ENCODE assay signal across 8 cellular contexts in the genomic region with DNA sequence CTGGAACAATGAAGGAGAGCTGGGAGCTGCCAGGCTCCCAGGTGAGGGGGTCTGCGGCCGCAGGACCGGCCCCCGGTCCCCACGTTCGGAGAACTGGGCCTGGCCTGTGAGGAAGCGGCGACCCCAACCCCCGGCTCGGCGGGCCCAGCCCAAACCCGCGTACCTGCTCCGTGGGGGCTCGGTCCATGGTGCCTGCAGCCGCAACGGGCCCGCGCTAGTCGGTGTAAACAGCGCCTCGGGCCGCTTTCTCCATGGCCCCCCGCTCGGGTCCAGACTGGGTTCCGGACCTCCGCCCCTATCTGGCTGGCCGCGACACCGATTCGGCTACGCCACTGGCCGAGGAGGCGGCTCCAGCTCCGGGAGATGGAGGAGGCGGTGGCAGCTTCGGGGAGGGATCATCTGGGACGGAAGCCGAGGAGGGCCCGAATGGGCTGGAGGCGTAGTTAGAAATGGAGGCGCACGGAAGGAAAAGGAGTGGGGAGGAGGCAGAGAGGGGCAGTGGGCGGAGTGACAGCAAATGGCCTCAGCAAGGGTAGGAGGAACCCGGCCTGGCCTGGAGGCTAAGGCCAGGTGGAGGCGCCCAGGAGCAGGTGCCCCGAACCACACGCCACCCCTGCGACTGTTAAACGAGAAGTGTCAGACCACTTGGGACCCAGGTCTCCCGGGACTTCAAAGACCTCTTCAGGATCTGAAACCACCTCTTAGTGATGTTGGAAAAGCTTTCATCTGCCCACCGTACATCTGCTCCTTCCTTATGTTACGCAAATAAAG. TPM values are rescaled to one million over a fixed set of nuclear protein-coding genes. Genes with fewer than 3 reads are reported as not detected.
A peak's percentile ranks its signal among the peaks of the same experiment; 100 is the strongest.
DNase-seq lines count a peak whose midpoint lies in the region; ATAC-seq and TF ChIP-seq lines count a peak whose summit lies in the region.

A gene with protein sequence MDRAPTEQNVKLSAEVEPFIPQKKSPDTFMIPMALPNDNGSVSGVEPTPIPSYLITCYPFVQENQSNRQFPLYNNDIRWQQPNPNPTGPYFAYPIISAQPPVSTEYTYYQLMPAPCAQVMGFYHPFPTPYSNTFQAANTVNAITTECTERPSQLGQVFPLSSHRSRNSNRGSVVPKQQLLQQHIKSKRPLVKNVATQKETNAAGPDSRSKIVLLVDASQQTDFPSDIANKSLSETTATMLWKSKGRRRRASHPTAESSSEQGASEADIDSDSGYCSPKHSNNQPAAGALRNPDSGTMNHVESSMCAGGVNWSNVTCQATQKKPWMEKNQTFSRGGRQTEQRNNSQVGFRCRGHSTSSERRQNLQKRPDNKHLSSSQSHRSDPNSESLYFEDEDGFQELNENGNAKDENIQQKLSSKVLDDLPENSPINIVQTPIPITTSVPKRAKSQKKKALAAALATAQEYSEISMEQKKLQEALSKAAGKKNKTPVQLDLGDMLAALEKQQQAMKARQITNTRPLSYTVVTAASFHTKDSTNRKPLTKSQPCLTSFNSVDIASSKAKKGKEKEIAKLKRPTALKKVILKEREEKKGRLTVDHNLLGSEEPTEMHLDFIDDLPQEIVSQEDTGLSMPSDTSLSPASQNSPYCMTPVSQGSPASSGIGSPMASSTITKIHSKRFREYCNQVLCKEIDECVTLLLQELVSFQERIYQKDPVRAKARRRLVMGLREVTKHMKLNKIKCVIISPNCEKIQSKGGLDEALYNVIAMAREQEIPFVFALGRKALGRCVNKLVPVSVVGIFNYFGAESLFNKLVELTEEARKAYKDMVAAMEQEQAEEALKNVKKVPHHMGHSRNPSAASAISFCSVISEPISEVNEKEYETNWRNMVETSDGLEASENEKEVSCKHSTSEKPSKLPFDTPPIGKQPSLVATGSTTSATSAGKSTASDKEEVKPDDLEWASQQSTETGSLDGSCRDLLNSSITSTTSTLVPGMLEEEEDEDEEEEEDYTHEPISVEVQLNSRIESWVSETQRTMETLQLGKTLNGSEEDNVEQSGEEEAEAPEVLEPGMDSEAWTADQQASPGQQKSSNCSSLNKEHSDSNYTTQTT (minus strand): TSS at position 334 of the 771 bp plus-strand sequence. CDS start 147 bp downstream, at position 187.

- no peaks in the 10 kb centered on the region for H3K9me3 ChIP-seq in OCI-LY7 (ENCODE audit: low read length)
- H3K9me3 ChIP-seq in mucosa of descending colon, result no peaks in the 10 kb centered on the region

- BruUV-seq in OCI-LY7 (replicated peaks; lab: Mats Ljungman, UMichigan), result no TSS peak

- no peaks in the 10 kb centered on the region for H3K9me2 ChIP-seq in OCI-LY7 (ENCODE audit: insufficient read depth, low read length)

- H3K36me3 ChIP-seq in OCI-LY7 (ENCODE audit: insufficient read depth, low read length) (no peaks in the 10 kb centered on the region), mucosa of descending colon (ENCODE audit: low read depth) (no peaks in the 10 kb centered on the region)

- H4K20me1 ChIP-seq in OCI-LY7 (ENCODE audit: insufficient read depth, low read length), result peaks cover 15% of the 10 kb centered on the region; the same call in 1 of the 2 replicates

- peaks cover 46% of the 10 kb centered on the region for H3K79me2 ChIP-seq in OCI-LY7 (ENCODE audit: insufficient read depth, low read depth, low read length)

- POLR2A ChIA-PET in OCI-LY7 (lab: Charles Lee), result interaction anchor here (0.6 to 1.5 kb wide), 6 partner anchors 10 to 337 kb away, joined by 3 to 4 read pairs (median 3); partner anchors contain the start of gene COPS2

- H2AFZ ChIP-seq in OCI-LY7 (ENCODE audit: low read length), result peak within 1 kb of the TSS; percentile 90

- TF ChIP-seq CTCF in OCI-LY7 (conservative IDR thresholded peaks at IDR 0.05; ENCODE audit: low read length) (peak; percentile 78), epithelial cell of esophagus (IDR thresholded peaks at IDR 0.05; ENCODE audit: insufficient read depth, low read depth, low read length, missing control alignments) (peak; percentile 19), mucosa of descending colon (IDR thresholded peaks at IDR 0.05) (no peak)

- H3K4me1 ChIP-seq in OCI-LY7 (ENCODE audit: insufficient read depth, low read length, poor library complexity, severe bottlenecking) (peaks cover 23% of the 10 kb centered on the region), mucosa of descending colon (ENCODE audit: low read depth) (peaks cover 13% of the 10 kb centered on the region)

- DNase-seq in DMS114 treated with DMSO at 0.1 percent for 48 hours (lab: John Stamatoyannopoulos, UW; ENCODE audit: unreplicated experiment) (peak; percentile 87), HuH-7 (ENCODE audit: low spot score) (peak; percentile 86), OCI-LY7 (ENCODE audit: low spot score) (peak; percentile 93), activated T-cell treated with anti-CD3 and anti-CD28 coated beads for 24 hours (ENCODE audit: low read depth) (peak; percentile 88), epithelial cell of esophagus (ENCODE audit: low read depth) (peak; percentile 93), mucosa of descending colon (peak; percentile 95 to 96 (median 96))
- DNase-seq in stimulated activated CD8-positive, alpha-beta memory T cell treated with anti-CD3 and anti-CD28 coated beads, Interleukin-4, amount 100 ng/mL, for 24 hours (ENCODE audit: low read depth), result peak; percentile 84

- peak within 1 kb of the TSS; percentile 86 for H3K4me3 ChIP-seq in OCI-LY7 (ENCODE audit: low read depth, low read length, poor library complexity, severe bottlenecking)
- H3K4me3 ChIP-seq in epithelial cell of esophagus (ENCODE audit: low read length), result peak within 1 kb of the TSS; percentile 57
- peak within 1 kb of the TSS; percentile 99 for H3K4me3 ChIP-seq in mucosa of descending colon

- CTCF ChIA-PET in OCI-LY7 (lab: Charles Lee; ENCODE audit: unreplicated experiment), result interaction anchor here (1.0 kb wide), 1 partner anchor 377 kb away, joined by 3 read pairs; the partner anchor contains the start of gene FGF7

- peak within 1 kb of the TSS; percentile 86 for H3K4me2 ChIP-seq in OCI-LY7 (ENCODE audit: low read length)

- ATAC-seq in GM21515 (IDR thresholded peaks at IDR 0.05; ENCODE audit: unreplicated experiment) (peak; percentile 91), mucosa of descending colon (peak; percentile 99)

- H3K27ac ChIP-seq in OCI-LY7 (ENCODE audit: low read depth, low read length, poor library complexity, severe bottlenecking), result peak within 1 kb of the TSS; percentile 62

- intact Hi-C loops in OCI-LY7 (cut with micrococcal nuclease; ENCODE audit: unreplicated experiment) (loop anchor here (2.0 to 5.0 kb wide), 3 partner anchors 109 to 575 kb away; partner anchors contain the start of genes CEP152, COPS2, DTWD1 and FAM227B), mucosa of descending colon (cut with DNase I, micrococcal nuclease) (no loop called here)

RNA-seq across cellular contexts. Expression of the gene that starts here (rescaled TPM):
- 13.3 and 15.4 TPM in 2 replicates for total RNA-seq in OCI-LY7 (2014; rRNA removed; shearing (Covaris generic))
- 26.3 and 34.0 TPM in 2 replicates for total RNA-seq in OCI-LY7 (2022)
- total RNA-seq in mucosa of descending colon, result 10 to 100 TPM; 40.8 to 66.3 (median 49.0) TPM

Comparison
In these comparisons a context has a peak if more than half of its experiments do, and no peak if none do; other contexts are left out.
1. Peak in every context shown above with its lines: DNase-seq, ATAC-seq, H3K4me3 ChIP-seq and H3K27ac ChIP-seq.